In genomic region chr19:56393119-56394012, GRCh38 we compare ENCODE assay signal across 8 cellular contexts.
DNase-seq lines count a peak whose midpoint lies in the region; ATAC-seq and TF ChIP-seq lines count a peak whose summit lies in the region.

ZNF582 (minus strand) TSS chr19:56393534; CDS start chr19:56391752, 1,782 bp downstream.

- H3K4me3 ChIP-seq in HAP-1 (peak within 1 kb of the TSS; percentile 81), astrocyte of the cerebellum (ENCODE audit: low read depth, low read length) (peak within 1 kb of the TSS; percentile 68)

- no peak for ATAC-seq in HG02840 (IDR thresholded peaks at IDR 0.05; ENCODE audit: low FRiP score, unreplicated experiment)

- H3K27me3 ChIP-seq in HAP-1 (ENCODE audit: low read depth): no peaks in the 10 kb centered on the region

- in situ Hi-C loops in HAP-1 (cut with MboI; ENCODE audit: low sequenced_read_pairs): no loop called here
- in situ Hi-C loops in astrocyte of the cerebellum (cut with HindIII; ENCODE audit: low sequenced_read_pairs): no loop called here

- H3K36me3 ChIP-seq in HAP-1 (replicated peaks): no peaks in the 10 kb centered on the region

- peak; percentile 81 for TF ChIP-seq CTCF in astrocyte of the cerebellum (IDR thresholded peaks at IDR 0.05; ENCODE audit: low read depth, low read length, missing control alignments)

- no peaks in the 10 kb centered on the region for H3K4me1 ChIP-seq in HAP-1

- H3K9me3 ChIP-seq in HAP-1: peaks cover 8% of the 10 kb centered on the region; the same call in 1 of the 2 replicates

- DNase-seq in GM04504 (ENCODE audit: low read depth) (peak; percentile 90), HAP-1 (ENCODE audit: low spot score in 2 of 2) (peak; percentile 82 to 92), MV-4-11 (lab: John Stamatoyannopoulos, UW) (peak; percentile 98), T-helper 2 cell (peak; percentile 71 to 98 (median 85)), astrocyte of the cerebellum (ENCODE audit: low read depth) (peak; percentile 89), hypothalamus (lab: John Stamatoyannopoulos, UW) (peak; percentile 57 to 97 (median 91)), retina (peak; percentile 99)
